ENCODE assay signal across 8 cellular contexts in the genomic region with DNA sequence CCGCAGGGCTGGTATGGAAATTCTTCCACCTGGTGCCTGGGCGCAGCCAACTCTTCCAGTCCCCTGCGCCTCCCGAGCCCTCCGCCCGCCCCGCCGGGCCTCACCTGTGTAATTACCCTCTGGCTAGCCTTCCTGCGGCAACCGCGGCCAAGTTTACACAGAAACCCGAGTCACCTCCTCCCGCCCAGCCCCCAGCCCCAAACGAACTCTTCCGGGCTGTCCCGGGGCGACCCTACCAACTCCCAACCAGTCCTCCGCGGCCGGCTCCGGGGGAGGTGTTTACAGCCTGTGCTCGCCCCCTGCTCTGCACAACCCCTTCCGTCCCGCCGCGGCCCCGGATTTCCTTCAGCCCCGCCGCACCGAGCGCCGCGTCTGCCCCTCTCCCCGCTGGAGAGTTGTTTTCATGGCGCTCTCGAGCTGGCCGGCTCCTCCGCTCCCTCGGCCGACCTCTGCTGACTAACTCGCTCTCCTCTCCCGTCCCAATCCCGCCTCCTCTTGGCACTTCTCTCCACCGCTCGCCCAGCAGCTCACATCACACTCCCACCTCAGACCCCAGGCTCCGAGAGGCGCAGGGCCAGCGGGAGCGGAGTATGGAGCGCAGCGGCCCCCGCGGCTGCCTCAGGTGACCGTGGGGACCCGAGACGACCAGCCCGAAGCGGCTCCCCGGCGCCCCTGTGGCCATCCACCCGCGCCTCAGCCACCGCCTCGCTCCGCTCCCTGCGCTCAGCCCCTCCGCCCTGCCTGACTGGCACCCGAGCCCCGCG. TPM values are rescaled to one million over a fixed set of nuclear protein-coding genes. Genes with fewer than 3 reads are reported as not detected.
DNase-seq lines count a peak whose midpoint lies in the region; ATAC-seq and TF ChIP-seq lines count a peak whose summit lies in the region.

No MANE protein-coding gene starts in this region.

- H3K36me3 ChIP-seq in PC-3 (ENCODE audit: low read depth, low read length), result 0 out of 2 replicates have a peak, but pooled peaks cover 3% of the 10 kb centered on the region
- peaks cover 0 to 25% (median 18%) of the 10 kb centered on the region in 4 donors for H3K36me3 ChIP-seq in stomach

- H3K27me3 Mint-ChIP-seq in activated T-helper 17 cell treated with anti-CD3 and anti-CD28 coated beads, Interleukin-2, amount 50 U/mL, for 72 hours, result no peaks in the 10 kb centered on the region
- H3K27me3 Mint-ChIP-seq in nephron (ENCODE audit: low read depth), result peaks cover 5% of the 10 kb centered on the region

- H3K4me3 ChIP-seq in PC-3 (ENCODE audit: low read length) (peak overlapping the region; percentile 80), stomach (peak overlapping the region; percentile 72 to 96 (median 88))

- H4K20me1 ChIP-seq in PC-3 (ENCODE audit: low read length), result no peaks in the 10 kb centered on the region

- POLR2A ChIA-PET in PC-3 (lab: Charles Lee; ENCODE audit: unreplicated experiment), result no interaction called here

- intact Hi-C loops in PC-3 (cut with micrococcal nuclease) (loop anchor here (1.0 to 5.0 kb wide), 4 partner anchors 26 to 344 kb away; a partner anchor contains a TSS), stomach (cut with DNase I; ENCODE audit: low total_unique reads) (no loop called here)

- no peak for TF ChIP-seq EP300 in stomach (IDR thresholded peaks at IDR 0.05)

- CTCF ChIA-PET in PC-3 (lab: Charles Lee), result no interaction called here

- no peaks in the 10 kb centered on the region for H3F3A ChIP-seq in PC-3 (ENCODE audit: low read length, unreplicated experiment)

- H3K9me3 ChIP-seq in PC-3 (ENCODE audit: low read length) (no peaks in the 10 kb centered on the region), stomach (no peaks in the 10 kb centered on the region)

- ATAC-seq in GM18907 (IDR thresholded peaks at IDR 0.05; ENCODE audit: unreplicated experiment), result peak; percentile 26
- peak; percentile 14 for ATAC-seq in HG03196 (IDR thresholded peaks at IDR 0.05; ENCODE audit: unreplicated experiment)
- peak; percentile 54 for ATAC-seq in PC-3
- ATAC-seq in activated T-helper 17 cell treated with anti-CD3 and anti-CD28 coated beads, Interleukin-2, amount 50 U/mL, for 72 hours (replicated peaks), result peak; percentile 54

- H3K4me1 ChIP-seq in PC-3 (ENCODE audit: insufficient read depth, low read length) (peaks cover 20% of the 10 kb centered on the region), stomach (peaks cover 23 to 55% (median 48%) of the 10 kb centered on the region in 4 donors)

- H3K27ac Mint-ChIP-seq in activated T-helper 17 cell treated with anti-CD3 and anti-CD28 coated beads, Interleukin-2, amount 50 U/mL, for 72 hours, result peak overlapping the region; percentile 98
- H3K27ac Mint-ChIP-seq in nephron, result peak overlapping the region; percentile 90 to 99 (median 96)

- H2AFZ ChIP-seq in PC-3 (ENCODE audit: low read length), result peak overlapping the region; percentile 97

- WGBS in stomach, 5 donors, result 0 to 2% (median 1%) methylated on average over 35 to 70 of the region's 70 CpGs

- TF ChIP-seq CTCF in PC-3 (conservative IDR thresholded peaks at IDR 0.05; ENCODE audit: low read depth, low read length), result no peak
- TF ChIP-seq CTCF in nephron (IDR thresholded peaks at IDR 0.05; ENCODE audit: unreplicated experiment in 3 of 3), result peak in 1 of 3 experiments; percentile 10
- no peak for TF ChIP-seq CTCF in stomach (IDR thresholded peaks at IDR 0.05)

- peak overlapping the region; percentile 95 for H3K4me2 ChIP-seq in PC-3 (ENCODE audit: low read length)

- H3K79me2 ChIP-seq in PC-3 (ENCODE audit: low read length), result peaks cover 13% of the 10 kb centered on the region

- H3K9me3 Mint-ChIP-seq in activated T-helper 17 cell treated with anti-CD3 and anti-CD28 coated beads, Interleukin-2, amount 50 U/mL, for 72 hours, result no peaks in the 10 kb centered on the region
- H3K9me3 Mint-ChIP-seq in nephron, result no peaks in the 10 kb centered on the region

- no peaks in the 10 kb centered on the region for H3K27me3 ChIP-seq in PC-3 (ENCODE audit: low read length)
- no peaks in the 10 kb centered on the region for H3K27me3 ChIP-seq in stomach

- peak overlapping the region; percentile 68 for H3K9ac ChIP-seq in PC-3 (ENCODE audit: low read length)

- H3K36me3 Mint-ChIP-seq in activated T-helper 17 cell treated with anti-CD3 and anti-CD28 coated beads, Interleukin-2, amount 50 U/mL, for 72 hours (ENCODE audit: low read depth), result peaks cover 45% of the 10 kb centered on the region
- peaks cover 13% of the 10 kb centered on the region for H3K36me3 Mint-ChIP-seq in nephron (ENCODE audit: low read depth)

- H3K27ac ChIP-seq in PC-3 (ENCODE audit: low read length) (peak overlapping the region; percentile 73), stomach (peak overlapping the region; percentile 97 to 100 (median 98))

- peaks cover 16% of the 10 kb centered on the region for H3K4me1 Mint-ChIP-seq in activated T-helper 17 cell treated with anti-CD3 and anti-CD28 coated beads, Interleukin-2, amount 50 U/mL, for 72 hours
- peaks cover 36% of the 10 kb centered on the region for H3K4me1 Mint-ChIP-seq in nephron

- TF ChIP-seq POLR2A in stomach (IDR thresholded peaks at IDR 0.05), result no peak

- BruUV-seq in PC-3 (replicated peaks; lab: Mats Ljungman, UMichigan), result no TSS peak

- DNase-seq in AG08396 (ENCODE audit: low spot score) (peak; percentile 66), PC-3 (peak; percentile 41), fibroblast of peridontal ligament (ENCODE audit: extremely low read depth) (peak; percentile 54), stomach (peak; percentile 88)

- H3K9me2 ChIP-seq in PC-3 (replicated peaks; ENCODE audit: low read length), result no peaks in the 10 kb centered on the region

- peak overlapping the region; percentile 98 for H3K4me3 Mint-ChIP-seq in activated T-helper 17 cell treated with anti-CD3 and anti-CD28 coated beads, Interleukin-2, amount 50 U/mL, for 72 hours
- H3K4me3 Mint-ChIP-seq in nephron, result peak overlapping the region; percentile 90 to 99 (median 93)

RNA-seq across cellular contexts. Expression of a gene that starts 0.5 kb away (rescaled TPM):
- total RNA-seq in PC-3 (2014; rRNA removed), result 6.5 and 8.7 TPM in 2 replicates
- total RNA-seq in activated T-helper 17 cell treated with anti-CD3 and anti-CD28 coated beads, Interleukin-2, amount 50 U/mL, for 72 hours, result 10 to 100 TPM; 30.7 to 40.6 TPM
- 100 to 1,000 TPM in 2 of 5 donors, 10 to 100 TPM in 3; 46.1 to 206 (median 93.5) TPM for total RNA-seq in stomach
- 10 to 100 TPM; 19.4 to 31.4 (median 23.7) TPM for polyA plus RNA-seq in stomach

Comparison
In these comparisons a context has a peak if more than half of its experiments do, and no peak if none do; other contexts are left out.
1. Peak in every context shown above with its lines: DNase-seq, ATAC-seq, H3K4me3 ChIP-seq and H3K27ac ChIP-seq.